Comparison of ENCODE assay signal across 13 cellular contexts in genomic region chr9:23768861-23769260, GRCh38. TPM values are rescaled to one million over a fixed set of nuclear protein-coding genes. Genes with fewer than 3 reads are reported as not detected.
"Had no signal": no experiment of that assay in that cellular context is flagged by ENCODE, and none has a peak within 500 bp of the region (broad histone marks: within the 10 kb centered on the region; RNA-seq: fewer than 3 reads in every experiment).

No MANE protein-coding gene starts in this region.

- H3K4me3 ChIP-seq: dorsolateral prefrontal cortex had no signal

- H3K9ac ChIP-seq: parathyroid adenoma had no signal

- DNase-seq: activated CD4-positive, alpha-beta T cell treated with anti-CD3 and anti-CD28 coated beads for 1 hour; activated CD4-positive, alpha-beta T cell treated with anti-CD3 and anti-CD28 coated beads, Interleukin-2, amount 50 U/mL, for 48 hours; activated naive CD4-positive, alpha-beta T cell treated with anti-CD3 and anti-CD28 coated beads for 36 hours; activated naive CD8-positive, alpha-beta T cell treated with anti-CD3 and anti-CD28 coated beads, Interleukin-2, amount 50 U/mL, for 24 hours; dorsolateral prefrontal cortex; endodermal cell; hippocampal formation; stimulated activated CD4-positive, alpha-beta T cell treated with anti-CD3 and anti-CD28 coated beads, Interleukin-2, amount 100 ng/mL, for 48 hours; T-cell had no signal

- ATAC-seq: activated naive CD8-positive, alpha-beta T cell treated with anti-CD3 and anti-CD28 coated beads, Interleukin-2, amount 50 U/mL, for 24 hours; stimulated activated memory B cell treated with anti-CD40 and anti-IgM and Interleukin-4, amounts not matched to agents 10 μg/mL and 1 μg/mL and 100 μg/mL, for 72 hours; T-cell had no signal

- H3K4me1 ChIP-seq: parathyroid adenoma had no signal

- H3K27me3 ChIP-seq: dorsolateral prefrontal cortex had no signal

RNA-seq across cellular contexts. Expression of gene ELAVL2, which starts 57.2 kb away (rescaled TPM):
- total RNA-seq: activated naive CD4-positive, alpha-beta T cell treated with anti-CD3 and anti-CD28 coated beads for 36 hours; activated T-helper 2 cell treated with anti-CD3 and anti-CD28 coated beads, Interferon-gamma antibody, Interleukin-2, Interleukin-4, amounts not matched to agents 10 μg/mL and 5 μg/mL and 100 μg/mL, durations not matched to agents 14 hours and 24 hours and 36 hours; mesenteric fat pad had no signal
